In genomic region chr17:5715478-5715877, GRCh38 we compare ENCODE assay signal across 1 cellular context.
TF ChIP-seq lines count a peak whose summit lies in the region.

No MANE protein-coding gene starts in this region.

TF ChIP-seq in K562, 482 proteins besides CTCF, POLR2A, EP300 and RAD21:
- no peak for TF ChIP-seq SFPQ (IDR thresholded peaks at IDR 0.05; ENCODE audit: low read depth, low read length)
- TF ChIP-seq ZNF551 (CRISPR knock-in tag; IDR thresholded peaks at IDR 0.05): no peak
- TF ChIP-seq TAF1 (IDR thresholded peaks at IDR 0.05; ENCODE audit: control insufficient read depth, extremely low read depth, insufficient read depth, low read length, severe bottlenecking): no peak
- no peak for TF ChIP-seq NEUROD1 (IDR thresholded peaks at IDR 0.05; ENCODE audit: borderline replicate concordance, low read depth, low read length, partially characterized antibody)
- no peak for TF ChIP-seq PBX2 (CRISPR knock-in tag; IDR thresholded peaks at IDR 0.05; ENCODE audit: low read depth)
- no peak for TF ChIP-seq PBX2 (tag; conservative IDR thresholded peaks at IDR 0.05; ENCODE audit: low read depth)
- TF ChIP-seq CEBPG (CRISPR knock-in tag; IDR thresholded peaks at IDR 0.05): no peak
- peak in 1 of 2 experiments; percentile 58; a peak in 2 of 4 replicates for TF ChIP-seq CEBPG (tag; conservative IDR thresholded peaks at IDR 0.05 in 1 of 2, IDR thresholded peaks at IDR 0.05 in 1 of 2)
- TF ChIP-seq CEBPB (tag; IDR thresholded peaks at IDR 0.05): peak; percentile 61
